19 cellular contexts compared by ENCODE assay signal in the genomic region with DNA sequence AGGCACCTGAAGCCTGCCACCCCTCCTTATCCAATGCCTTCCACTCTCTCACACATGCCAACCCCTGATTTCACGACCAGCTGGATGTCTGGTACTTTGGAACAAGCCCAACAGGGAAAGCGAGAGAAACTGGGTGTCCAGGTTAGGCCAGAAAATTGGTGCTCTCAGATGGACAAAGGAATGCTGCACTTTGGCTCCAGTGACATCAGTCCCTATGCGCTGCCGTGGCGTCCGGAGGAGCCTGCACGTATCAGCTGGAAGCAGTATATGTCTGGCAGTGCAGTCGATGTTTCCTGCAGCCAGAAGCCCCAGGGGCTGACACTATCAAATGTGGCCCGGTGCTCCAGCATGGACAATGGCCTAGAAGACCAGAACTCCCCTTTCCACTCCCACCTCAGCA. TPM values are rescaled to one million over a fixed set of nuclear protein-coding genes. Genes with fewer than 3 reads are reported as not detected.
DNase-seq lines count a peak whose midpoint lies in the region; ATAC-seq and TF ChIP-seq lines count a peak whose summit lies in the region.
"Had no signal": no experiment of that assay in that cellular context is flagged by ENCODE, and none has a peak within 500 bp of the region (broad histone marks: within the 10 kb centered on the region; RNA-seq: fewer than 3 reads in every experiment).

No MANE protein-coding gene starts in this region.

- no peak overlapping the region for H3K4me3 Mint-ChIP-seq in activated CD4-positive, alpha-beta T cell treated with anti-CD3 and anti-CD28 coated beads, Interleukin-2, amount 10 ng/mL, durations not matched to agents 24 days and 14 days
- no peak overlapping the region for H3K4me3 Mint-ChIP-seq in activated CD4-positive, alpha-beta T cell treated with anti-CD3 and anti-CD28 coated beads, Interleukin-2, amount 10 ng/mL, durations not matched to agents 7 days and 5 days
- no peak overlapping the region for H3K4me3 Mint-ChIP-seq in effector memory CD8-positive, alpha-beta T cell
- H3K4me3 Mint-ChIP-seq in osteocyte (ENCODE audit: unreplicated experiment) = no peak overlapping the region
- H3K4me3 Mint-ChIP-seq: CD4-positive, CD25-positive, alpha-beta regulatory T cell had no signal

- H3K4me1 ChIP-seq in colonic mucosa = no peaks in the 10 kb centered on the region
- H3K4me1 ChIP-seq: BE2C had no signal

- in situ Hi-C loops in G401 (cut with HindIII; ENCODE audit: low sequenced_read_pairs) = no loop called here

- H3K27me3 Mint-ChIP-seq in activated CD4-positive, alpha-beta T cell treated with anti-CD3 and anti-CD28 coated beads, Interleukin-2, amount 10 ng/mL, durations not matched to agents 24 days and 14 days = no peaks in the 10 kb centered on the region
- no peaks in the 10 kb centered on the region for H3K27me3 Mint-ChIP-seq in activated CD4-positive, alpha-beta T cell treated with anti-CD3 and anti-CD28 coated beads, Interleukin-2, amount 10 ng/mL, durations not matched to agents 7 days and 5 days
- H3K27me3 Mint-ChIP-seq in effector memory CD8-positive, alpha-beta T cell = no peaks in the 10 kb centered on the region
- no peaks in the 10 kb centered on the region for H3K27me3 Mint-ChIP-seq in osteocyte (ENCODE audit: unreplicated experiment)
- H3K27me3 Mint-ChIP-seq: CD4-positive, CD25-positive, alpha-beta regulatory T cell had no signal

- no peak overlapping the region for H3K4me3 ChIP-seq in colonic mucosa

- no peaks in the 10 kb centered on the region for H3K36me3 ChIP-seq in colonic mucosa

- H3K36me3 Mint-ChIP-seq in activated CD4-positive, alpha-beta T cell treated with anti-CD3 and anti-CD28 coated beads, Interleukin-2, amount 10 ng/mL, durations not matched to agents 24 days and 14 days (ENCODE audit: low read depth) = no peaks in the 10 kb centered on the region
- H3K36me3 Mint-ChIP-seq in activated CD4-positive, alpha-beta T cell treated with anti-CD3 and anti-CD28 coated beads, Interleukin-2, amount 10 ng/mL, durations not matched to agents 7 days and 5 days (ENCODE audit: low read depth) = no peaks in the 10 kb centered on the region
- no peaks in the 10 kb centered on the region for H3K36me3 Mint-ChIP-seq in effector memory CD8-positive, alpha-beta T cell (ENCODE audit: insufficient read depth)
- H3K36me3 Mint-ChIP-seq in osteocyte (ENCODE audit: unreplicated experiment) = peaks cover 45% of the 10 kb centered on the region

- no peaks in the 10 kb centered on the region for H3K27me3 ChIP-seq in colonic mucosa
- H3K27me3 ChIP-seq: BE2C had no signal

- no peaks in the 10 kb centered on the region for H3K9me3 Mint-ChIP-seq in activated CD4-positive, alpha-beta T cell treated with anti-CD3 and anti-CD28 coated beads, Interleukin-2, amount 10 ng/mL, durations not matched to agents 24 days and 14 days
- no peaks in the 10 kb centered on the region for H3K9me3 Mint-ChIP-seq in activated CD4-positive, alpha-beta T cell treated with anti-CD3 and anti-CD28 coated beads, Interleukin-2, amount 10 ng/mL, durations not matched to agents 7 days and 5 days
- no peaks in the 10 kb centered on the region for H3K9me3 Mint-ChIP-seq in effector memory CD8-positive, alpha-beta T cell
- no peaks in the 10 kb centered on the region for H3K9me3 Mint-ChIP-seq in osteocyte (ENCODE audit: unreplicated experiment)
- H3K9me3 Mint-ChIP-seq: CD4-positive, CD25-positive, alpha-beta regulatory T cell had no signal

- TF ChIP-seq CTCF in osteocyte (IDR thresholded peaks at IDR 0.05) (no peak), colonic mucosa (IDR thresholded peaks at IDR 0.05) (no peak)

- ATAC-seq in effector memory CD8-positive, alpha-beta T cell (replicated peaks) = no peak

- CTCF ChIA-PET in activated CD4-positive, alpha-beta T cell treated with anti-CD3 and anti-CD28 coated beads, Interleukin-2, amount 10 ng/mL, durations not matched to agents 7 days and 5 days (lab: Charles Lee) = no interaction called here

- POLR2A ChIA-PET in activated CD4-positive, alpha-beta T cell treated with anti-CD3 and anti-CD28 coated beads, Interleukin-2, amount 10 ng/mL, durations not matched to agents 7 days and 5 days (lab: Charles Lee) = no interaction called here

- H3K27ac Mint-ChIP-seq in activated CD4-positive, alpha-beta T cell treated with anti-CD3 and anti-CD28 coated beads, Interleukin-2, amount 10 ng/mL, durations not matched to agents 24 days and 14 days = no peak overlapping the region
- no peak overlapping the region for H3K27ac Mint-ChIP-seq in activated CD4-positive, alpha-beta T cell treated with anti-CD3 and anti-CD28 coated beads, Interleukin-2, amount 10 ng/mL, durations not matched to agents 7 days and 5 days
- peak overlapping the region; percentile 60 to 77 for H3K27ac Mint-ChIP-seq in effector memory CD8-positive, alpha-beta T cell
- no peak overlapping the region for H3K27ac Mint-ChIP-seq in osteocyte (ENCODE audit: unreplicated experiment)

- H3K4me1 Mint-ChIP-seq in activated CD4-positive, alpha-beta T cell treated with anti-CD3 and anti-CD28 coated beads, Interleukin-2, amount 10 ng/mL, durations not matched to agents 24 days and 14 days = peaks cover 7% of the 10 kb centered on the region
- H3K4me1 Mint-ChIP-seq in activated CD4-positive, alpha-beta T cell treated with anti-CD3 and anti-CD28 coated beads, Interleukin-2, amount 10 ng/mL, durations not matched to agents 7 days and 5 days = peaks cover 16% of the 10 kb centered on the region
- H3K4me1 Mint-ChIP-seq in effector memory CD8-positive, alpha-beta T cell (ENCODE audit: low read depth in 2 of 2) = peaks cover 9% of the 10 kb centered on the region in 2 donors
- no peaks in the 10 kb centered on the region for H3K4me1 Mint-ChIP-seq in osteocyte (ENCODE audit: unreplicated experiment)

- intact Hi-C loops in activated CD4-positive, alpha-beta T cell treated with anti-CD3 and anti-CD28 coated beads, Interleukin-2, amount 10 ng/mL, durations not matched to agents 24 days and 14 days (cut with micrococcal nuclease) = no loop called here
- intact Hi-C loops in colonic mucosa (cut with DNase I) = no loop called here

- H3K9me3 ChIP-seq in colonic mucosa = no peaks in the 10 kb centered on the region
- H3K9me3 ChIP-seq: BE2C had no signal

- no peak overlapping the region for H3K27ac ChIP-seq in colonic mucosa

- peak; percentile 52 for DNase-seq in activated CD4-positive, alpha-beta T cell treated with anti-CD3 and anti-CD28 coated beads, Interleukin-2, amount 10 ng/mL, durations not matched to agents 24 days and 14 days
- no peak for DNase-seq in activated CD4-positive, alpha-beta T cell treated with anti-CD3 and anti-CD28 coated beads, Interleukin-2, amount 10 ng/mL, durations not matched to agents 7 days and 5 days
- peak; percentile 69 for DNase-seq in G401 (ENCODE audit: low spot score)
- no peak for DNase-seq in effector memory CD8-positive, alpha-beta T cell
- DNase-seq in osteocyte (ENCODE audit: extremely low spot score, unreplicated experiment) = peak; percentile 77
- DNase-seq in colonic mucosa = no peak
- DNase-seq in DMS153 (lab: John Stamatoyannopoulos, UW) = no peak
- DNase-seq in GM03348 (ENCODE audit: low spot score) = no peak
- DNase-seq: BE2C, COR-L47, GOT3, KG1, NCI-H1417, NCI-H187, NCI-H2107, NCI-H510A treated with DMSO at 0.1 percent for 48 hours, NCI-H82, Right ventricle myocardium superior had no signal

- H3K9ac ChIP-seq in colonic mucosa (ENCODE audit: low read depth in 2 of 2, low read length in 2 of 2) = no peak overlapping the region

RNA-seq across cellular contexts. Expression of a gene that starts 45.2 kb away (rescaled TPM):
- 22.9 and 29.7 TPM in 2 replicates for total RNA-seq in activated CD4-positive, alpha-beta T cell treated with anti-CD3 and anti-CD28 coated beads, Interleukin-2, amount 10 ng/mL, durations not matched to agents 24 days and 14 days
- 10 to 100 TPM; 23.8 to 25.2 TPM for total RNA-seq in activated CD4-positive, alpha-beta T cell treated with anti-CD3 and anti-CD28 coated beads, Interleukin-2, amount 10 ng/mL, durations not matched to agents 7 days and 5 days
- 12.6 and 17.7 TPM in 2 replicates for total RNA-seq in G401 (2014; rRNA removed; shearing (Covaris generic))
- total RNA-seq in osteocyte (15.6 and 24.0 TPM in 2 replicates), colonic mucosa (10 to 100 TPM; 11.0 to 31.6 TPM)

Comparison
In these comparisons a context has a peak if more than half of its experiments do, and no peak if none do; other contexts are left out.
1. DNase-seq: peak in activated CD4-positive, alpha-beta T cell treated with anti-CD3 and anti-CD28 coated beads, Interleukin-2, amount 10 ng/mL, durations not matched to agents 24 days and 14 days (single experiment), G401 (single experiment) and osteocyte (single experiment); none in activated CD4-positive, alpha-beta T cell treated with anti-CD3 and anti-CD28 coated beads, Interleukin-2, amount 10 ng/mL, durations not matched to agents 7 days and 5 days (single experiment), effector memory CD8-positive, alpha-beta T cell (0 of 3), colonic mucosa (single experiment), DMS153 (single experiment) and GM03348 (single experiment).
2. H3K27ac Mint-ChIP-seq: peak in effector memory CD8-positive, alpha-beta T cell (2 of 2); none in activated CD4-positive, alpha-beta T cell treated with anti-CD3 and anti-CD28 coated beads, Interleukin-2, amount 10 ng/mL, durations not matched to agents 24 days and 14 days (single experiment), activated CD4-positive, alpha-beta T cell treated with anti-CD3 and anti-CD28 coated beads, Interleukin-2, amount 10 ng/mL, durations not matched to agents 7 days and 5 days (single experiment) and osteocyte (single experiment).